ENCODE assay signal across 8 cellular contexts in the genomic region with DNA sequence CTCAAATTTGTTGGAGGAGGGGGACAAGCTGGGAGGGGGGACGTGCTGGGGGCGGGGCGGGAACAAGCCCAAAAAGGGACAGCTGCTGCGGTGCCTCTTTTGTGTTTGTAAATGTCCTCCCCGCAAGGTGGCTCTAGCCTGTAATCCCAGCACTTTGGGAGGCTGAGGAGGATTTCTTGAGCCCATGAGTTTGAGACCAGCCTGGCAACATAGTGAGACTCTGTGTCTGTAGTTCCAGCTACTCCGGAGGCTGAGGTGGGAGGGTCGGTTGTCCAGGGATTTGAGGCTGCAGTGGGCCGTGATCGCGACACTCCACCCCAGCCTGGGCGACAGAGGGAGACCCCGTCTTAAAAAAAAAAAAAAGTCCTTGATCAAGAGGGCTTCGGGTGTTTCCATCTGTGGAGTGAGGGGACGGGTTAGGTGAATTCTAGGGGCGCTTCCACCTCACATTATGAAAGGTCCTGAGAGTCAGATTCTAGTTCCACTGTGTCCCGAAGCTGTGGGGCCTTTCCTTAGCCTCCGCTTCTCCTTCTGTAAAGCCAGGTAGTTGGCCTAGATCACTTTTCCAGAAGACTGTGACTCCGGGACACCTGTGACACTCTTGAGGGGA.
DNase-seq lines count a peak whose midpoint lies in the region.

No MANE protein-coding gene starts in this region.

- peaks cover 11 to 18% of the 10 kb centered on the region in 2 donors for H3K4me1 ChIP-seq in muscle layer of duodenum (ENCODE audit: control insufficient read depth in 1 of 2, insufficient read depth in 2 of 2, low read length in 2 of 2)

- H3K36me3 ChIP-seq in muscle layer of duodenum (ENCODE audit: control insufficient read depth in 1 of 2, insufficient read depth in 2 of 2, low read length in 2 of 2), result no peaks in the 10 kb centered on the region

- peak overlapping the region; percentile 61 to 64 for H3K4me3 ChIP-seq in muscle layer of duodenum (ENCODE audit: low read depth in 1 of 2, low read length in 2 of 2)

- H3K27ac ChIP-seq in muscle layer of duodenum (ENCODE audit: low read length), result peak overlapping the region; percentile 72

- no peaks in the 10 kb centered on the region for H3K27me3 ChIP-seq in muscle layer of duodenum (ENCODE audit: low read depth, low read length)

- DNase-seq in NCI-H748 (lab: John Stamatoyannopoulos, UW; ENCODE audit: unreplicated experiment) (peak; percentile 19), NCI-H748 treated with DMSO at 0.1 percent for 48 hours (lab: John Stamatoyannopoulos, UW) (no peak), OCI-M1 (lab: John Stamatoyannopoulos, UW) (peak; percentile 87), ecto neural progenitor cell (ENCODE audit: low spot score) (peak; percentile 64), glomerular visceral epithelial cell (ENCODE audit: extremely low spot score) (no peak), NCI-H187 (lab: John Stamatoyannopoulos, UW) (no peak), DMS79 (lab: John Stamatoyannopoulos, UW) (no peak)

- H3K9me3 ChIP-seq in muscle layer of duodenum (ENCODE audit: control insufficient read depth in 1 of 2, low read length in 2 of 2), result no peaks in the 10 kb centered on the region

Comparison
In these comparisons a context has a peak if more than half of its experiments do, and no peak if none do; other contexts are left out.
1. DNase-seq: peak in NCI-H748 (single experiment), OCI-M1 (single experiment) and ecto neural progenitor cell (single experiment); none in NCI-H748 treated with DMSO at 0.1 percent for 48 hours (single experiment), glomerular visceral epithelial cell (single experiment), NCI-H187 (0 of 2) and DMS79 (single experiment).